Comparison of ENCODE assay signal across 9 cellular contexts in the genomic region with DNA sequence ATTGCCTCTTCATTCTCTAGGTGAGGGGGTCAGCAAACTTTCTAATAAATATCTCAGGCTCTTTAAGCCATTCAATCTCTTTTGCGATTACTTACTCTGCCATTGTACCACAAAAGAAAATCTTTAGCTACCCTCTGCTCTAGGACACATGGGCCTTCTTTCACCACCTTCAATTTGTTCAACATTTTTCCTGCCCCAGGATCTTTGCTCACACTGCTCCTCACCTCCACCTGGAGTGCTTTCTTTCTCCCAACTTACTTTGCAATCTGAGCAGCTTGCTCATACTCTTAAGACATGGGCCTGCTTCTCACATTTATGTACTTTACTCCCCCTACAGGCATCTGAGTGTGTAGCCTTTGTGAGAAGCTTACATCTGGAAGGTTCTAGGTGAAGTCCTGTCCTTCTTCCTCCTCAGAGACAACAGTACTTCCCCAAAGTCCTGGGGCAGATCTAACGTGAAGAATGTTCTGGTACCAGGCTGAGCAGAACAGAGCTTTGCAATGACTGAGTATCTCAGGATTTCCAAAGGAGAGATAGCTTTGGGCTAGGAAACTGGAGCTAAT. TPM values are rescaled to one million over a fixed set of nuclear protein-coding genes. Genes with fewer than 3 reads are reported as not detected.
DNase-seq lines count a peak whose midpoint lies in the region; ATAC-seq, FAIRE-seq and TF ChIP-seq lines count a peak whose summit lies in the region.
"Had no signal": no experiment of that assay in that cellular context is flagged by ENCODE, and none has a peak within 500 bp of the region (broad histone marks: within the 10 kb centered on the region; RNA-seq: fewer than 3 reads in every experiment).

No MANE protein-coding gene starts in this region.

- H2AFZ ChIP-seq in keratinocyte (ENCODE audit: control insufficient read depth, low read length) = no peak overlapping the region

- no peak overlapping the region for H3K27ac Mint-ChIP-seq in WTC11

- no peak for FAIRE-seq in keratinocyte (lab: Jason Lieb, UNC)

- intact Hi-C loops in vagina (cut with DNase I) = no loop called here

- no peaks in the 10 kb centered on the region for H3K4me1 ChIP-seq in keratinocyte (ENCODE audit: control insufficient read depth, extremely low read depth, insufficient read depth, low read length)
- no peaks in the 10 kb centered on the region for H3K4me1 ChIP-seq in vagina
- H3K4me1 ChIP-seq: BLaER1 treated with 17β-estradiol and CSF1 and Interleukin-3, amounts not matched to agents 10 nM and 100 nM had no signal

- H3K27me3 Mint-ChIP-seq in WTC11 (ENCODE audit: low read depth) = no peaks in the 10 kb centered on the region

- H3K9me3 Mint-ChIP-seq in WTC11 = peaks cover 6% of the 10 kb centered on the region; the same call in 1 of the 2 replicates

- no peaks in the 10 kb centered on the region for H3K27me3 ChIP-seq in keratinocyte (ENCODE audit: control insufficient read depth, extremely low read depth, insufficient read depth, low read length)
- H3K27me3 ChIP-seq in vagina = no peaks in the 10 kb centered on the region
- H3K27me3 ChIP-seq: BLaER1 treated with 17β-estradiol and CSF1 and Interleukin-3, amounts not matched to agents 10 nM and 100 nM had no signal

- TF ChIP-seq POLR2A in vagina (IDR thresholded peaks at IDR 0.05) = no peak

- H3K4me3 ChIP-seq in keratinocyte (ENCODE audit: control insufficient read depth in 2 of 3, extremely low read depth in 1 of 3, insufficient read depth in 2 of 3, low read depth in 1 of 3, low read length in 3 of 3) (no peak overlapping the region), vagina (no peak overlapping the region)
- H3K4me3 ChIP-seq: BLaER1 treated with 17β-estradiol and CSF1 and Interleukin-3, amounts not matched to agents 10 nM and 100 nM had no signal

- peak; percentile 20; the same call in 1 of the 2 replicates for TF ChIP-seq CTCF in WTC11 (IDR thresholded peaks at IDR 0.05)
- peak; percentile 27 to 65 (median 53) for TF ChIP-seq CTCF in keratinocyte (optimal IDR thresholded peaks at IDR 0.05 in 1 of 3, IDR thresholded peaks at IDR 0.05 in 1 of 3, conservative IDR thresholded peaks at IDR 0.05 in 1 of 3; ENCODE audit: extremely low read depth in 1 of 3, insufficient read depth in 2 of 3, low read length in 3 of 3)
- TF ChIP-seq CTCF in vagina (IDR thresholded peaks at IDR 0.05) = no peak

- H3K36me3 Mint-ChIP-seq in WTC11 = no peaks in the 10 kb centered on the region

- H3K9me1 ChIP-seq in keratinocyte (ENCODE audit: control insufficient read depth, extremely low read depth, insufficient read depth, low read length) = no peaks in the 10 kb centered on the region

- CTCF ChIA-PET in WTC11 (lab: Charles Lee) = interaction anchor here (0.6 to 1.8 kb wide), 19 partner anchors 13 to 881 kb away, joined by 3 to 10 read pairs (median 4); a partner anchor contains a TSS

- no peak overlapping the region for H3K4me2 ChIP-seq in keratinocyte (ENCODE audit: control insufficient read depth, extremely low read depth, insufficient read depth, low read depth, low read length)
- H3K4me2 ChIP-seq: BLaER1 treated with 17β-estradiol and CSF1 and Interleukin-3, amounts not matched to agents 10 nM and 100 nM had no signal

- H3K27ac ChIP-seq in keratinocyte (ENCODE audit: control insufficient read depth, insufficient read depth, low read length) (no peak overlapping the region), vagina (no peak overlapping the region)
- H3K27ac ChIP-seq: BLaER1 treated with 17β-estradiol and CSF1 and Interleukin-3, amounts not matched to agents 10 nM and 100 nM had no signal

- no peaks in the 10 kb centered on the region for H3K79me2 ChIP-seq in keratinocyte (ENCODE audit: control insufficient read depth, insufficient read depth, low read length)

- H4K20me1 ChIP-seq in keratinocyte (ENCODE audit: control insufficient read depth, extremely low read depth, insufficient read depth, low read length) = no peaks in the 10 kb centered on the region
- H4K20me1 ChIP-seq: BLaER1 treated with 17β-estradiol and CSF1 and Interleukin-3, amounts not matched to agents 10 nM and 100 nM had no signal

- H3K36me3 ChIP-seq in keratinocyte (ENCODE audit: control insufficient read depth in 2 of 2, extremely low read depth in 1 of 2, insufficient read depth in 2 of 2, low read length in 2 of 2) (no peaks in the 10 kb centered on the region), vagina (no peaks in the 10 kb centered on the region)
- H3K36me3 ChIP-seq: BLaER1 treated with 17β-estradiol and CSF1 and Interleukin-3, amounts not matched to agents 10 nM and 100 nM had no signal

- H3K9me3 ChIP-seq in keratinocyte (ENCODE audit: control insufficient read depth, low read depth, low read length) = no peaks in the 10 kb centered on the region
- H3K9me3 ChIP-seq in vagina = no peaks in the 10 kb centered on the region
- H3K9me3 ChIP-seq: BLaER1 treated with 17β-estradiol and CSF1 and Interleukin-3, amounts not matched to agents 10 nM and 100 nM had no signal

- ATAC-seq in GM21423 (IDR thresholded peaks at IDR 0.05; ENCODE audit: unreplicated experiment) = peak; percentile 81
- peak; percentile 98 for ATAC-seq in WTC11

- H3K4me3 Mint-ChIP-seq in WTC11 = no peak overlapping the region

- no peaks in the 10 kb centered on the region; the same call in 1 of the 2 replicates for H3K4me1 Mint-ChIP-seq in WTC11

- POLR2A ChIA-PET in WTC11 (lab: Charles Lee) = no interaction called here

- DNase-seq in NCI-H1436 (lab: John Stamatoyannopoulos, UW) (peak; percentile 15), NCI-H1436 treated with DMSO at 0.1 percent for 48 hours (lab: John Stamatoyannopoulos, UW) (no peak), HT1080 (ENCODE audit: low read depth) (peak; percentile 50), WTC11 (ENCODE audit: low spot score) (peak; percentile 14), keratinocyte (ENCODE audit: low read depth, low spot score) (peak; percentile 5), vagina (ENCODE audit: extremely low spot score in 2 of 2) (no peak), NCI-H774 (lab: John Stamatoyannopoulos, UW) (no peak)

- dilution Hi-C loops in keratinocyte (cut with MboI; ENCODE audit: extremely low pct_ligation_motif_present, low sequenced_read_pairs) = no loop called here

- H3K9ac ChIP-seq in keratinocyte (ENCODE audit: control insufficient read depth, extremely low read depth, insufficient read depth, low read length) = no peak overlapping the region
- H3K9ac ChIP-seq: BLaER1 treated with 17β-estradiol and CSF1 and Interleukin-3, amounts not matched to agents 10 nM and 100 nM had no signal

TF ChIP-seq in WTC11, 78 proteins besides CTCF, POLR2A, EP300 and RAD21:
- TF ChIP-seq, protein P1, sequence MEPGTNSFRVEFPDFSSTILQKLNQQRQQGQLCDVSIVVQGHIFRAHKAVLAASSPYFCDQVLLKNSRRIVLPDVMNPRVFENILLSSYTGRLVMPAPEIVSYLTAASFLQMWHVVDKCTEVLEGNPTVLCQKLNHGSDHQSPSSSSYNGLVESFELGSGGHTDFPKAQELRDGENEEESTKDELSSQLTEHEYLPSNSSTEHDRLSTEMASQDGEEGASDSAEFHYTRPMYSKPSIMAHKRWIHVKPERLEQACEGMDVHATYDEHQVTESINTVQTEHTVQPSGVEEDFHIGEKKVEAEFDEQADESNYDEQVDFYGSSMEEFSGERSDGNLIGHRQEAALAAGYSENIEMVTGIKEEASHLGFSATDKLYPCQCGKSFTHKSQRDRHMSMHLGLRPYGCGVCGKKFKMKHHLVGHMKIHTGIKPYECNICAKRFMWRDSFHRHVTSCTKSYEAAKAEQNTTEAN (CRISPR knock-in tag; IDR thresholded peaks at IDR 0.05) = no peak
- TF ChIP-seq ZNF396 (CRISPR knock-in tag; IDR thresholded peaks at IDR 0.05; ENCODE audit: borderline replicate concordance) = 0 out of 2 replicates have a peak, but pooled peaks have one; percentile 34
- TF ChIP-seq GTF2I (CRISPR knock-in tag; conservative IDR thresholded peaks at IDR 0.05) = peak; percentile 72; the same call in 1 of the 2 replicates

RNA-seq across cellular contexts. Expression of a gene that starts 55.0 kb away (rescaled TPM):
- 0.63 and 0.73 TPM in 2 replicates for total RNA-seq in HT1080 (2014; rRNA removed; shearing (Covaris generic))
- 1.5 and 1.6 TPM in 2 replicates for polyA plus RNA-seq in HT1080 (2015; cell fraction: cytosol; rRNA removed)
- 5.0 and 5.5 TPM in 2 replicates for polyA plus RNA-seq in HT1080 (2015; cell fraction: nucleus; rRNA removed)
- total RNA-seq in WTC11 (2021) (31.3 to 47.0 TPM (median 32.5 TPM) in 3 replicates), vagina (15.2 TPM)
- polyA plus RNA-seq in keratinocyte = 2.2 to 3.6 TPM (median 2.3 TPM) in 3 replicates
- 1.0 TPM for polyA plus RNA-seq in keratinocyte (2011; ENCODE audit: low read depth)
- 1.7 and 2.1 TPM in 2 replicates for polyA plus RNA-seq in keratinocyte (2011; cell fraction: cytosol; rRNA removed)
- polyA plus RNA-seq in keratinocyte (2011; cell fraction: nucleus; rRNA removed) = 3.4 and 4.8 TPM in 2 replicates
- 0.48 and 1.8 TPM in 2 replicates for polyA plus RNA-seq in keratinocyte (2012; ENCODE audit: low replicate concordance)
- polyA minus RNA-seq in keratinocyte = 1.7 to 6.9 TPM (median 2.5 TPM) in 3 replicates
- polyA minus RNA-seq in keratinocyte (2011; cell fraction: cytosol; rRNA and poly(A)+ RNA removed) = 3.3 TPM
- polyA minus RNA-seq in keratinocyte (2011; cell fraction: nucleus; rRNA and poly(A)+ RNA removed) = 4.1 and 8.8 TPM in 2 replicates

Comparison
In these comparisons a context has a peak if more than half of its experiments do, and no peak if none do; other contexts are left out.
1. DNase-seq: peak in NCI-H1436 (single experiment), HT1080 (single experiment), WTC11 (single experiment) and keratinocyte (single experiment); none in NCI-H1436 treated with DMSO at 0.1 percent for 48 hours (single experiment), vagina (0 of 2) and NCI-H774 (single experiment).
2. CTCF ChIP-seq: peak in WTC11 (single experiment) and keratinocyte (3 of 3); none in vagina (0 of 3).